ENCODE assay signal across 8 cellular contexts in the genomic region with DNA sequence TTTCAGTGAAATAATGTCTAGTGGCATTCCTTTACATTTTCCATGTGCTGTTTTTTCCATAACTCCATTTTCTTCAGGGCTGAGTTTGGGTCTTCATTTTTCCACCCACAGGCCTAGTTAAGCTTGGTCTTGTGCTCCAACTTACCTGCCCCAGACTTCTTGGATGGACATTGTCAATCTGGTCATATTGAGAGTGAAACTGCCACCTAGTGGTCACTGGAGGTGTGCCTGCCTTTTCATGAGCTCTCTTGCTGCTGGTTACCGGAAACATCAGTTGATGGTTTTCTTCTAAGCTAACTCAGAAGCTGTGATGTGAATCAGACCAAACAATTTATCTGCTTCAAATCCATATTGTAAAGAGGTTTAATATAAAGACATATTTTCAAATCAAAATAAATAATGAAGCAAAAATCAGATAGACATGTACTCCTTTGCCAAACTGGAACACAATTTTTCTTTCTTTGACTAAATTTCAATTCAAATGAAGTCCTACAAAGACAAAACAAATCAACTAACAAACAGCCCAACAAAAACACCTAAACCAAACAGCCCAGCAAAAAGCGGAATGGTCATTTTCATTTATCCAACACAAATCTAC.
A peak's percentile ranks its signal among the peaks of the same experiment; 100 is the strongest.
DNase-seq lines count a peak whose midpoint lies in the region; TF ChIP-seq lines count a peak whose summit lies in the region.

No MANE protein-coding gene starts in this region.

- H3K4me3 ChIP-seq in MM.1S (ENCODE audit: low read length): no peak overlapping the region

- no peak overlapping the region for H3K9ac ChIP-seq in MM.1S (ENCODE audit: low read length)

- no peaks in the 10 kb centered on the region for H3K36me3 Mint-ChIP-seq in immature natural killer cell

- no peaks in the 10 kb centered on the region for H3K79me2 ChIP-seq in MM.1S (ENCODE audit: low read length)

- no peaks in the 10 kb centered on the region for H3K9me3 Mint-ChIP-seq in immature natural killer cell

- peaks cover 41 to 48% of the 10 kb centered on the region in 2 donors for H3K4me1 Mint-ChIP-seq in immature natural killer cell

- no peaks in the 10 kb centered on the region for H4K20me1 ChIP-seq in MM.1S (ENCODE audit: insufficient read depth, low read length)

- H2AFZ ChIP-seq in MM.1S (ENCODE audit: low read length): no peak overlapping the region

- no peak overlapping the region for H3K27ac ChIP-seq in MM.1S (ENCODE audit: low read length)

- peak overlapping the region in 1 of 5 donors; percentile 14 for H3K4me3 Mint-ChIP-seq in immature natural killer cell

- peaks cover 0 to 2% (median 0%) of the 10 kb centered on the region in 3 donors for H3K27me3 Mint-ChIP-seq in immature natural killer cell (ENCODE audit: low read depth in 3 of 3)

- no peak overlapping the region for H3K4me2 ChIP-seq in MM.1S (ENCODE audit: low read depth, low read length)

- peaks cover 10% of the 10 kb centered on the region for H3F3A ChIP-seq in MM.1S (ENCODE audit: insufficient read depth, low read length)

- no peaks in the 10 kb centered on the region for H3K9me2 ChIP-seq in MM.1S (replicated peaks; ENCODE audit: insufficient read depth, low read length)

- peaks cover 30% of the 10 kb centered on the region for H3K4me1 ChIP-seq in MM.1S (ENCODE audit: low read length)

- peak; percentile 95 for TF ChIP-seq CTCF in MM.1S (IDR thresholded peaks at IDR 0.05; ENCODE audit: low read length)

- DNase-seq in ELR (ENCODE audit: low read depth) (peak; percentile 68), H4 (ENCODE audit: low spot score) (peak; percentile 67), MM.1S (peak; percentile 88), T-helper 22 cell (ENCODE audit: low read depth) (peak; percentile 41), astrocyte of the hippocampus (ENCODE audit: low read depth, low spot score) (peak; percentile 75), immature natural killer cell (peak; percentile 51 to 67 (median 59)), GF-D8 (lab: John Stamatoyannopoulos, UW) (no peak)
- peak; percentile 73 for DNase-seq in stimulated activated CD4-positive, alpha-beta T cell treated with anti-CD3 and anti-CD28 coated beads, Interleukin-1b, Interleukin-23, amount 100 ng/mL, for 48 hours

- no peaks in the 10 kb centered on the region for H3K36me3 ChIP-seq in MM.1S (replicated peaks; ENCODE audit: insufficient read depth, low read length)

- H3K9me3 ChIP-seq in MM.1S (replicated peaks; ENCODE audit: insufficient read depth, low read length): no peaks in the 10 kb centered on the region

- H3K27me3 ChIP-seq in MM.1S (replicated peaks; ENCODE audit: insufficient read depth, low read length): no peaks in the 10 kb centered on the region

- H3K27ac Mint-ChIP-seq in immature natural killer cell: peak overlapping the region in 2 of 6 donors; percentile 3 to 6
